ENCODE assay signal across 32 cellular contexts in the genomic region with DNA sequence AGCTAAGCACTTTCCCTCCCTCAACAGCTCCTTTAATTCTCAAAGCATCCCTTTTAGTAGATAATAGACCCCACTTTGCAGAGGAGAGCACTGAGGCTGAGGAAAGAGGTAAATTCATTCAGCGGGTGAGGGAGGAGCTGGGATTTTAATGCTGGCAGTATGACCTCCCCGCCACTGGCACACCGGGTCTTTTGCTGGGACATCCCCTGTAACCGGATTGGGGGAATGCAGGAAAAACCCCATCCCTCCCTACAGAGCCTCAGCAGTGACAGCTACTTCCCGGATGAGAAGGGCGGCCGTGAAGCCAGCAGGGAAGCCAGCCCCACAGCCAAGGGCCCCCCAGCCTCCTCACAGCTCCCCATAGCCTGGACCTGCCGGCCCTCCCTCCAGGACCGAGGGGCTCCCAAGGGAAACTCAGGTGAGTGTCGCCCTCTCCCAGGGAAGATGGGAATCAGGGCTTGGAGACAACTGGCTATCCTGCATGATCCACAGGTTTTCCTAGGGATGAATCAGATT. TPM values are rescaled to one million over a fixed set of nuclear protein-coding genes. Genes with fewer than 3 reads are reported as not detected.
"Had no signal": no experiment of that assay in that cellular context is flagged by ENCODE, and none has a peak within 500 bp of the region (broad histone marks: within the 10 kb centered on the region; RNA-seq: fewer than 3 reads in every experiment).

No MANE protein-coding gene starts in this region.

- H3K27ac ChIP-seq: foreskin keratinocyte, heart right ventricle, left lung, lower lobe of right lung, neural progenitor cell, stomach, thyroid gland, upper lobe of right lung had no signal

- H3K9me3 Mint-ChIP-seq: activated naive CD4-positive, alpha-beta T cell treated with anti-CD3 and anti-CD28 coated beads, Interleukin-2, amount 50 U/mL, for 24 hours; activated naive CD8-positive, alpha-beta T cell treated with anti-CD3 and anti-CD28 coated beads, Interleukin-2, amount 50 U/mL, for 24 hours; activated T-cell treated with anti-CD3 and anti-CD28 coated beads, Interleukin-2, amount 50 U/mL, for 4 hours; activated T-helper 2 cell treated with anti-CD3 and anti-CD28 coated beads, Interferon-gamma antibody, Interleukin-2, Interleukin-4, amounts not matched to agents 10 μg/mL and 5 μg/mL and 100 μg/mL, durations not matched to agents 14 hours and 24 hours and 36 hours; natural killer cell; neural progenitor cell; stimulated activated naive B cell treated with anti-CD40 and anti-IgM and Interleukin-4, amounts not matched to agents 10 μg/mL and 1 μg/mL and 100 μg/mL, for 72 hours had no signal

- H3K4me3 ChIP-seq: heart right ventricle, left lung, lower lobe of right lung, neural progenitor cell, right lobe of liver, stomach, thyroid gland, upper lobe of right lung had no signal

- H3K27me3 ChIP-seq: breast epithelium, heart right ventricle, left lung, neural progenitor cell, right lobe of liver, stomach, thyroid gland, upper lobe of right lung had no signal

- H3K27ac Mint-ChIP-seq: activated naive CD4-positive, alpha-beta T cell treated with anti-CD3 and anti-CD28 coated beads, Interleukin-2, amount 50 U/mL, for 24 hours; activated naive CD8-positive, alpha-beta T cell treated with anti-CD3 and anti-CD28 coated beads, Interleukin-2, amount 50 U/mL, for 24 hours; activated T-helper 2 cell treated with anti-CD3 and anti-CD28 coated beads, Interferon-gamma antibody, Interleukin-2, Interleukin-4, amounts not matched to agents 10 μg/mL and 5 μg/mL and 100 μg/mL, durations not matched to agents 14 hours and 24 hours and 36 hours; natural killer cell; neural progenitor cell had no signal

- H3K36me3 Mint-ChIP-seq: natural killer cell had no signal

- H3K27me3 Mint-ChIP-seq: activated naive CD4-positive, alpha-beta T cell treated with anti-CD3 and anti-CD28 coated beads, Interleukin-2, amount 50 U/mL, for 24 hours; activated naive CD8-positive, alpha-beta T cell treated with anti-CD3 and anti-CD28 coated beads, Interleukin-2, amount 50 U/mL, for 24 hours; stimulated activated naive B cell treated with anti-CD40 and anti-IgM and Interleukin-4, amounts not matched to agents 10 μg/mL and 1 μg/mL and 100 μg/mL, for 72 hours had no signal

- H3K4me1 ChIP-seq: breast epithelium, foreskin keratinocyte, neural progenitor cell, thyroid gland had no signal

- ATAC-seq: activated naive CD8-positive, alpha-beta T cell treated with anti-CD3 and anti-CD28 coated beads, Interleukin-2, amount 50 U/mL, for 24 hours; activated T-cell treated with anti-CD3 and anti-CD28 coated beads, Interleukin-2, amount 50 U/mL, for 4 hours; esophagus mucosa; foreskin keratinocyte; heart right ventricle; left lung; lower lobe of right lung; natural killer cell; SK-N-SH treated with all-trans-retinoic acid at 6 μM for 48 hours; stimulated activated naive B cell treated with anti-CD40 and anti-IgM and Interleukin-4, amounts not matched to agents 10 μg/mL and 1 μg/mL and 100 μg/mL, for 72 hours; upper lobe of right lung had no signal

- H3K9me3 ChIP-seq: breast epithelium, heart right ventricle, left lung, lower lobe of right lung, right lobe of liver, stomach, thyroid gland, upper lobe of right lung had no signal

- H3K4me1 Mint-ChIP-seq: neural progenitor cell had no signal

- H3K4me3 Mint-ChIP-seq: activated naive CD4-positive, alpha-beta T cell treated with anti-CD3 and anti-CD28 coated beads, Interleukin-2, amount 50 U/mL, for 24 hours; activated naive CD8-positive, alpha-beta T cell treated with anti-CD3 and anti-CD28 coated beads, Interleukin-2, amount 50 U/mL, for 24 hours; activated T-cell treated with anti-CD3 and anti-CD28 coated beads, Interleukin-2, amount 50 U/mL, for 4 hours; natural killer cell; neural progenitor cell; stimulated activated naive B cell treated with anti-CD40 and anti-IgM and Interleukin-4, amounts not matched to agents 10 μg/mL and 1 μg/mL and 100 μg/mL, for 72 hours had no signal

- H3K36me3 ChIP-seq: breast epithelium, neural progenitor cell, right lobe of liver, thyroid gland had no signal

- DNase-seq: activated CD4-positive, alpha-beta T cell treated with anti-CD3 and anti-CD28 coated beads for 4 hours; activated CD4-positive, alpha-beta T cell treated with anti-CD3 and anti-CD28 coated beads, Interleukin-2, amount 50 U/mL, for 4 hours; activated CD8-positive, alpha-beta memory T cell treated with anti-CD3 and anti-CD28 coated beads, Interleukin-2, amount 50 U/mL, for 4 hours; activated naive CD8-positive, alpha-beta T cell treated with anti-CD3 and anti-CD28 coated beads, Interleukin-2, amount 50 U/mL, for 24 hours; activated T-cell treated with anti-CD3 and anti-CD28 coated beads, Interleukin-2, amount 50 U/mL, for 4 hours; amygdala; central memory CD4-positive, alpha-beta T cell; effector memory CD4-positive, alpha-beta T cell; foreskin keratinocyte; heart right ventricle; kidney glomerular epithelial cell; left lung; lower lobe of right lung; mesenchymal stem cell; natural killer cell; right lobe of liver; stimulated activated CD4-positive, alpha-beta T cell treated with anti-CD3 and anti-CD28 coated beads, Interleukin-4, amount 100 ng/mL, for 4 hours; stimulated activated naive B cell treated with anti-CD40 and anti-IgM and Interleukin-4, amounts not matched to agents 10 μg/mL and 1 μg/mL and 100 μg/mL, for 72 hours; stomach; thyroid gland; upper lobe of right lung had no signal

RNA-seq across cellular contexts. Expression of gene TAC3, which starts 22.0 kb away (rescaled TPM):
- total RNA-seq: activated T-helper 2 cell treated with anti-CD3 and anti-CD28 coated beads, Interferon-gamma antibody, Interleukin-2, Interleukin-4, amounts not matched to agents 10 μg/mL and 5 μg/mL and 100 μg/mL, durations not matched to agents 14 hours and 24 hours and 36 hours; breast epithelium; dermis microvascular lymphatic vessel endothelial cell; esophagus mucosa; foreskin keratinocyte; heart right ventricle; left lung; lower lobe of right lung; mononuclear cell; natural killer cell; omental fat pad; right lobe of liver; skeletal muscle tissue; T-helper 2 cell treated with Interferon-gamma antibody and Interleukin-4, amounts not matched to agents 100 ng/mL and 5 ng/mL, for 36 hours; thyroid gland; upper lobe of right lung had no signal

RNA-seq across cellular contexts. Expression of gene MYO1A, which starts 55.6 kb away (rescaled TPM):
- total RNA-seq: foreskin keratinocyte, skeletal muscle tissue, thyroid gland had no signal
